19 cellular contexts compared by ENCODE assay signal in the genomic region with DNA sequence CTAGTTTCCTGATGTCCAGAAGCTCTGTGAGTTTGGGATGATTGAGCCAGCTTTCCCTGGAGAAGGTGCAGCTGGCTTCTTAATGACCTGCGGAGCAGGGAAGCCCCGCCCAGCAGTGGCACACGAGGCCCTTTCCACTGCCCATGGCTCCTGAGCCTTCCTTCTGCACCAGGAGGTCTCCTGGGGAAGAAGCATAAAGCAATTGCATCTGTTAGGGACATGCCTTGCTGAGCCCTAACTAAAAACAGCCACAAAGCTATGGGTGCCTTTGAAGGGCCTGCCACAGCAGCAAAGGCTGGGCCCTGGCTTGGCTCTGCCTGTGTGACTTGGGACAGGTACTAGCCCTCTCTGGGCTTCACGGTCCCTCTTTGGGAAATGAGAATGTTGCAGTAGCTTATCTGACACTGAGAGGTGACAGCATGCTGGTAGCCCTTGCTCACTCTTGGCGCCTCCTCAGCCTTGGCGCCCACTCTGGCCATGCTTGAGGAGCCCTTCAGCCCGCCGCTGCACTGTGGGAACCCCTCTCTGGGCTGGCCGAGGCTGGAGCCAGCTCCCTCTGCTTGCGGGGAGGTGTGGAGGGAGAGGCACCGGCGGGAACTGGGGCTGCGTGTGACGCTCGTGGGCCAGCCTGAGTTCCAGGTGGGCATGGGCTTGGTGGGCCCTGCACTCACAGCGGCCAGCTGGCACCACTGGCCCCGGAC.
DNase-seq lines count a peak whose midpoint lies in the region; ATAC-seq and TF ChIP-seq lines count a peak whose summit lies in the region.
"Had no signal": no experiment of that assay in that cellular context is flagged by ENCODE, and none has a peak within 500 bp of the region (broad histone marks: within the 10 kb centered on the region; RNA-seq: fewer than 3 reads in every experiment).

No MANE protein-coding gene starts in this region.

- H3K36me3 Mint-ChIP-seq in activated CD8-positive, alpha-beta memory T cell treated with anti-CD3 and anti-CD28 coated beads, Interleukin-2, amount 10 ng/mL, durations not matched to agents 7 days and 5 days = no peaks in the 10 kb centered on the region
- peaks cover 15% of the 10 kb centered on the region for H3K36me3 Mint-ChIP-seq in WTC11
- peaks cover 4% of the 10 kb centered on the region for H3K36me3 Mint-ChIP-seq in type B pancreatic cell
- H3K36me3 Mint-ChIP-seq: CD4-positive, CD25-positive, alpha-beta regulatory T cell had no signal

- ATAC-seq in activated CD8-positive, alpha-beta memory T cell treated with anti-CD3 and anti-CD28 coated beads, Interleukin-2, amount 10 ng/mL, durations not matched to agents 7 days and 5 days = no peak
- ATAC-seq in WTC11 (no peak), left lobe of liver (no peak)
- ATAC-seq: Panc1 had no signal

- POLR2A ChIA-PET in WTC11 (lab: Charles Lee) = no interaction called here

- DNase-seq in activated CD8-positive, alpha-beta memory T cell treated with anti-CD3 and anti-CD28 coated beads, Interleukin-2, amount 50 U/mL, for 48 hours = peak; percentile 42
- no peak for DNase-seq in activated CD8-positive, alpha-beta memory T cell treated with anti-CD3 and anti-CD28 coated beads, Interleukin-2, amount 10 ng/mL, durations not matched to agents 7 days and 5 days
- DNase-seq in WTC11 (ENCODE audit: low spot score) (no peak), left lobe of liver (ENCODE audit: low spot score) (peak; percentile 39), type B pancreatic cell (ENCODE audit: extremely low spot score, unreplicated experiment) (peak; percentile 36), NCI-H774 (lab: John Stamatoyannopoulos, UW) (no peak), D341Med (ENCODE audit: low spot score) (no peak)
- DNase-seq: CD4-positive, CD25-positive, alpha-beta regulatory T cell; DMS79 treated with DMSO at 0.1 percent for 48 hours; Kasumi-1; NCI-H1694; NCI-H2081; NCI-H2171; NCI-H345; NCI-H524; NCI-H82; SIG-M5 had no signal

- H3K4me3 Mint-ChIP-seq in activated CD8-positive, alpha-beta memory T cell treated with anti-CD3 and anti-CD28 coated beads, Interleukin-2, amount 10 ng/mL, durations not matched to agents 7 days and 5 days = no peak overlapping the region
- H3K4me3 Mint-ChIP-seq in WTC11 (no peak overlapping the region), type B pancreatic cell (no peak overlapping the region)
- H3K4me3 Mint-ChIP-seq: B cell; CD4-positive, CD25-positive, alpha-beta regulatory T cell had no signal

- no peaks in the 10 kb centered on the region for H3K9me3 Mint-ChIP-seq in activated CD8-positive, alpha-beta memory T cell treated with anti-CD3 and anti-CD28 coated beads, Interleukin-2, amount 10 ng/mL, durations not matched to agents 7 days and 5 days (ENCODE audit: low read depth)
- H3K9me3 Mint-ChIP-seq in WTC11 (peaks cover 23% of the 10 kb centered on the region), type B pancreatic cell (peaks cover 4% of the 10 kb centered on the region)

- TF ChIP-seq CTCF in WTC11 (IDR thresholded peaks at IDR 0.05) (no peak), type B pancreatic cell (conservative IDR thresholded peaks at IDR 0.05) (no peak)

- peaks cover 8% of the 10 kb centered on the region for H3K27me3 Mint-ChIP-seq in activated CD8-positive, alpha-beta memory T cell treated with anti-CD3 and anti-CD28 coated beads, Interleukin-2, amount 10 ng/mL, durations not matched to agents 7 days and 5 days
- H3K27me3 Mint-ChIP-seq in WTC11 (ENCODE audit: low read depth) (peaks cover 3% of the 10 kb centered on the region; the same call in 1 of the 2 replicates), type B pancreatic cell (peaks cover 4% of the 10 kb centered on the region)

- H3K4me1 Mint-ChIP-seq in activated CD8-positive, alpha-beta memory T cell treated with anti-CD3 and anti-CD28 coated beads, Interleukin-2, amount 10 ng/mL, durations not matched to agents 7 days and 5 days = peaks cover 15% of the 10 kb centered on the region
- H3K4me1 Mint-ChIP-seq in WTC11 = peaks cover 15% of the 10 kb centered on the region
- H3K4me1 Mint-ChIP-seq in type B pancreatic cell (ENCODE audit: unreplicated experiment) = peaks cover 22% of the 10 kb centered on the region

- CTCF ChIA-PET in activated CD8-positive, alpha-beta memory T cell treated with anti-CD3 and anti-CD28 coated beads, Interleukin-2, amount 10 ng/mL, durations not matched to agents 7 days and 5 days (lab: Charles Lee) = no interaction called here
- CTCF ChIA-PET in WTC11 (lab: Charles Lee) = interaction anchor here (1.2 to 1.3 kb wide), 2 partner anchors 11 to 30 kb away, joined by 3 read pairs; no protein-coding TSS in a partner anchor

- no peak overlapping the region for H3K27ac Mint-ChIP-seq in activated CD8-positive, alpha-beta memory T cell treated with anti-CD3 and anti-CD28 coated beads, Interleukin-2, amount 10 ng/mL, durations not matched to agents 7 days and 5 days
- no peak overlapping the region for H3K27ac Mint-ChIP-seq in WTC11
- no peak overlapping the region for H3K27ac Mint-ChIP-seq in type B pancreatic cell
- H3K27ac Mint-ChIP-seq: B cell; CD4-positive, CD25-positive, alpha-beta regulatory T cell had no signal

TF ChIP-seq in WTC11, 78 proteins besides CTCF, POLR2A, EP300 and RAD21:
- no peak for TF ChIP-seq ZNF121 (CRISPR knock-in tag; IDR thresholded peaks at IDR 0.05)
- TF ChIP-seq, protein P1, sequence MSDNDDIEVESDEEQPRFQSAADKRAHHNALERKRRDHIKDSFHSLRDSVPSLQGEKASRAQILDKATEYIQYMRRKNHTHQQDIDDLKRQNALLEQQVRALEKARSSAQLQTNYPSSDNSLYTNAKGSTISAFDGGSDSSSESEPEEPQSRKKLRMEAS (CRISPR knock-in tag; IDR thresholded peaks at IDR 0.05) = peak; percentile 33; the same call in 1 of the 2 replicates
- TF ChIP-seq ELF4 (CRISPR knock-in tag; IDR thresholded peaks at IDR 0.05; ENCODE audit: low read depth) = no peak
TF ChIP-seq in WTC11: peak in this region for 1.

Comparison
In these comparisons a context has a peak if more than half of its experiments do, and no peak if none do; other contexts are left out.
1. DNase-seq: peak in activated CD8-positive, alpha-beta memory T cell treated with anti-CD3 and anti-CD28 coated beads, Interleukin-2, amount 50 U/mL, for 48 hours (single experiment), left lobe of liver (single experiment) and type B pancreatic cell (single experiment); none in activated CD8-positive, alpha-beta memory T cell treated with anti-CD3 and anti-CD28 coated beads, Interleukin-2, amount 10 ng/mL, durations not matched to agents 7 days and 5 days (single experiment), WTC11 (single experiment), NCI-H774 (single experiment) and D341Med (single experiment).